17 cellular contexts compared by ENCODE assay signal in genomic region chr2:127705281-127706065, GRCh38. TPM values are rescaled to one million over a fixed set of nuclear protein-coding genes. Genes with fewer than 3 reads are reported as not detected.
DNase-seq lines count a peak whose midpoint lies in the region; ATAC-seq and TF ChIP-seq lines count a peak whose summit lies in the region.
"Had no signal": no experiment of that assay in that cellular context is flagged by ENCODE, and none has a peak within 500 bp of the region (broad histone marks: within the 10 kb centered on the region; RNA-seq: fewer than 3 reads in every experiment).

No MANE protein-coding gene starts in this region.

- TF ChIP-seq CTCF in CD14-positive monocyte (IDR thresholded peaks at IDR 0.05) (no peak), MM.1S (IDR thresholded peaks at IDR 0.05; ENCODE audit: low read length) (no peak)

- H3K4me3 Mint-ChIP-seq in CD14-positive monocyte (no peak overlapping the region), memory B cell (no peak overlapping the region)
- no peak overlapping the region for H3K4me3 Mint-ChIP-seq in central memory CD8-positive, alpha-beta T cell

- H3K9me2 ChIP-seq in MM.1S (replicated peaks; ENCODE audit: insufficient read depth, low read length) = no peaks in the 10 kb centered on the region

- intact Hi-C loops in CD14-positive monocyte (cut with micrococcal nuclease) = loop anchor here (10.0 kb wide), 1 partner anchor 181 kb away; the partner anchor contains the start of gene IWS1 (in 2 of the 2)

- H2AFZ ChIP-seq in MM.1S (ENCODE audit: low read length) = no peak overlapping the region

- no peak for DNase-seq in CD14-positive monocyte (ENCODE audit: low spot score)
- DNase-seq in MM.1S = no peak
- DNase-seq in central memory CD8-positive, alpha-beta T cell (ENCODE audit: low spot score in 2 of 2) = no peak
- no peak for DNase-seq in memory B cell (ENCODE audit: low spot score in 2 of 2)
- no peak for DNase-seq in HK-2 (ENCODE audit: unreplicated experiment)
- no peak for DNase-seq in NCI-H345 (lab: John Stamatoyannopoulos, UW)
- no peak for DNase-seq in C1 segment of cervical spinal cord (lab: John Stamatoyannopoulos, UW)
- DNase-seq: adrenal gland; NCI-H446; stimulated activated CD4-positive, alpha-beta T cell treated with anti-CD3 and anti-CD28 coated beads, Interleukin-4, amount 100 ng/mL, for 24 hours; stimulated activated naive CD4-positive, alpha-beta T cell had no signal

- H3K36me3 Mint-ChIP-seq in CD14-positive monocyte (peaks cover 35 to 49% of the 10 kb centered on the region in 2 donors), memory B cell (peaks cover 15% of the 10 kb centered on the region)
- H3K36me3 Mint-ChIP-seq in central memory CD8-positive, alpha-beta T cell (ENCODE audit: insufficient read depth) = peaks cover 33% of the 10 kb centered on the region

- H3K4me3 ChIP-seq in MM.1S (ENCODE audit: low read length) = no peak overlapping the region
- H3K4me3 ChIP-seq: adrenal gland had no signal

- H3K4me1 Mint-ChIP-seq in CD14-positive monocyte = peaks cover 35% of the 10 kb centered on the region
- peaks cover 23% of the 10 kb centered on the region for H3K4me1 Mint-ChIP-seq in central memory CD8-positive, alpha-beta T cell
- H3K4me1 Mint-ChIP-seq in memory B cell = peaks cover 17% of the 10 kb centered on the region

- no peaks in the 10 kb centered on the region for H3K9me3 ChIP-seq in MM.1S (replicated peaks; ENCODE audit: insufficient read depth, low read length)
- H3K9me3 ChIP-seq: adrenal gland had no signal

- no peaks in the 10 kb centered on the region for H4K20me1 ChIP-seq in MM.1S (ENCODE audit: insufficient read depth, low read length)

- no peak overlapping the region for H3K9ac ChIP-seq in MM.1S (ENCODE audit: low read length)

- H3K9me3 Mint-ChIP-seq in CD14-positive monocyte (no peaks in the 10 kb centered on the region), memory B cell (no peaks in the 10 kb centered on the region)
- no peaks in the 10 kb centered on the region for H3K9me3 Mint-ChIP-seq in central memory CD8-positive, alpha-beta T cell
- H3K9me3 Mint-ChIP-seq: nephron had no signal

- peaks cover 32% of the 10 kb centered on the region for H3K79me2 ChIP-seq in MM.1S (ENCODE audit: low read length)

- H3K27me3 ChIP-seq in MM.1S (replicated peaks; ENCODE audit: insufficient read depth, low read length) = no peaks in the 10 kb centered on the region
- H3K27me3 ChIP-seq: adrenal gland had no signal

- ATAC-seq in central memory CD8-positive, alpha-beta T cell (replicated peaks; ENCODE audit: extremely low read depth, poor library complexity, severe bottlenecking) = no peak
- ATAC-seq in memory B cell (ENCODE audit: low read depth) (no peak), HG03025 (IDR thresholded peaks at IDR 0.05; ENCODE audit: low FRiP score, unreplicated experiment) (no peak)
- ATAC-seq: HCT116, right cardiac atrium had no signal

- H3K36me3 ChIP-seq in MM.1S (replicated peaks; ENCODE audit: insufficient read depth, low read length) = 0 out of 2 replicates have a peak, but pooled peaks cover 3% of the 10 kb centered on the region

- peak overlapping the region; percentile 25; the same call in 1 of the 2 replicates for H3K4me2 ChIP-seq in MM.1S (ENCODE audit: low read depth, low read length)

- no peaks in the 10 kb centered on the region for H3K27me3 Mint-ChIP-seq in CD14-positive monocyte (ENCODE audit: low read depth in 3 of 3)
- no peaks in the 10 kb centered on the region for H3K27me3 Mint-ChIP-seq in central memory CD8-positive, alpha-beta T cell
- no peaks in the 10 kb centered on the region for H3K27me3 Mint-ChIP-seq in memory B cell

- H3F3A ChIP-seq in MM.1S (ENCODE audit: insufficient read depth, low read length) = peaks cover 41% of the 10 kb centered on the region

- H3K27ac ChIP-seq in MM.1S (ENCODE audit: low read length) = peak overlapping the region; percentile 53; the same call in 1 of the 2 replicates
- H3K27ac ChIP-seq: C4-2B had no signal

- H3K4me1 ChIP-seq in MM.1S (ENCODE audit: low read length) = peaks cover 33% of the 10 kb centered on the region

- H3K27ac Mint-ChIP-seq in CD14-positive monocyte = peak overlapping the region in 6 of 7 donors; percentile 43 to 82 (median 70)
- H3K27ac Mint-ChIP-seq in central memory CD8-positive, alpha-beta T cell (ENCODE audit: low read depth) = peak overlapping the region; percentile 41
- peak overlapping the region; percentile 43 for H3K27ac Mint-ChIP-seq in memory B cell

RNA-seq across cellular contexts. Expression of gene SFT2D3, which starts 4.2 kb away (rescaled TPM):
- polyA plus RNA-seq in CD14-positive monocyte = 1 to 10 TPM in 1 of 2 donors, not detected in 1; 3.8 TPM

RNA-seq across cellular contexts. Expression of gene LIMS2, which starts 30.1 kb away (rescaled TPM):
- polyA plus RNA-seq in CD14-positive monocyte = 1 to 10 TPM in 1 of 2 donors, under 1 TPM in 1; 0.13 to 1.3 TPM
- polyA plus RNA-seq: keratinocyte had no signal

RNA-seq across cellular contexts. Expression of gene GPR17, which starts 59.5 kb away (rescaled TPM):
- polyA plus RNA-seq in CD14-positive monocyte = not detected
- polyA plus RNA-seq: keratinocyte had no signal
